24 cellular contexts compared by ENCODE assay signal in genomic region chr5:13809921-13810320, GRCh38.
"Had no signal": no experiment of that assay in that cellular context is flagged by ENCODE, and none has a peak within 500 bp of the region (broad histone marks: within the 10 kb centered on the region; RNA-seq: fewer than 3 reads in every experiment).

No MANE protein-coding gene starts in this region.

- ATAC-seq: activated CD4-positive, CD25-positive, alpha-beta regulatory T cell treated with anti-CD3 and anti-CD28 coated beads, Interleukin-2, amount 50 U/mL, for 24 hours; activated CD8-positive, alpha-beta T cell treated with anti-CD3 and anti-CD28 coated beads, Interleukin-2, amount 10 ng/mL, durations not matched to agents 7 days and 5 days; activated naive CD8-positive, alpha-beta T cell treated with anti-CD3 and anti-CD28 coated beads, Interleukin-2, amount 50 U/mL, for 24 hours; left ventricle myocardium superior; natural killer cell; pancreas; psoas muscle had no signal

- H3K27ac ChIP-seq: cardiac muscle cell, hepatocyte, pancreas, psoas muscle, right atrium auricular region, spleen, tibial nerve, uterus, VCaP had no signal

- FAIRE-seq: frontal cortex, pancreas had no signal

- H3K4me3 ChIP-seq: cardiac muscle cell, hepatocyte, pancreas, psoas muscle, right atrium auricular region, spleen, tibial nerve, uterus had no signal

- H3K79me2 ChIP-seq: hepatocyte had no signal

- H3K36me3 ChIP-seq: cardiac muscle cell, pancreas, right atrium auricular region, spleen, tibial nerve, uterus had no signal

- H3K4me3 Mint-ChIP-seq: activated CD4-positive, alpha-beta T cell treated with anti-CD3 and anti-CD28 coated beads, Interleukin-2, amount 10 ng/mL, durations not matched to agents 24 days and 14 days; activated CD8-positive, alpha-beta T cell treated with anti-CD3 and anti-CD28 coated beads, Interleukin-2, amount 10 ng/mL, durations not matched to agents 7 days and 5 days; activated naive CD8-positive, alpha-beta T cell treated with anti-CD3 and anti-CD28 coated beads, Interleukin-2, amount 50 U/mL, for 24 hours; activated T-helper 1 cell treated with anti-CD3 and anti-CD28 coated beads, Interleukin-12 subunit alpha, Interleukin-12 subunit beta, Interleukin-2, Interleukin-4 antibody, amounts not matched to agents 30 ng/mL and 10 ng/mL and 1 ng/mL, durations not matched to agents 14 hours and 24 hours and 36 hours; immature natural killer cell; natural killer cell; stimulated activated naive CD8-positive, alpha-beta T cell treated with anti-CD3 and anti-CD28 coated beads, Interleukin-15, Interleukin-2, amounts not matched to agents 100 ng/mL and 50 ng/mL, for 24 hours had no signal

- H3K27me3 ChIP-seq: cardiac muscle cell, hepatocyte, pancreas, right atrium auricular region, spleen, tibial nerve, uterus had no signal

- H3K4me1 Mint-ChIP-seq: activated CD4-positive, alpha-beta T cell treated with anti-CD3 and anti-CD28 coated beads, Interleukin-2, amount 10 ng/mL, durations not matched to agents 24 days and 14 days; activated naive CD8-positive, alpha-beta T cell treated with anti-CD3 and anti-CD28 coated beads, Interleukin-2, amount 50 U/mL, for 24 hours; immature natural killer cell; natural killer cell had no signal

- H3K36me3 Mint-ChIP-seq: immature natural killer cell had no signal

- H3K4me1 ChIP-seq: pancreas, psoas muscle, right atrium auricular region, spleen, tibial nerve, uterus had no signal

- H3K27me3 Mint-ChIP-seq: activated CD4-positive, alpha-beta T cell treated with anti-CD3 and anti-CD28 coated beads, Interleukin-2, amount 10 ng/mL, durations not matched to agents 24 days and 14 days; activated naive CD8-positive, alpha-beta T cell treated with anti-CD3 and anti-CD28 coated beads, Interleukin-2, amount 50 U/mL, for 24 hours; stimulated activated naive CD8-positive, alpha-beta T cell treated with anti-CD3 and anti-CD28 coated beads, Interleukin-15, Interleukin-2, amounts not matched to agents 100 ng/mL and 50 ng/mL, for 24 hours had no signal

- H3K9me3 ChIP-seq: pancreas, psoas muscle, right atrium auricular region, tibial nerve, uterus had no signal

- H3K4me2 ChIP-seq: hepatocyte had no signal

- H2AFZ ChIP-seq: hepatocyte had no signal

- H3K27ac Mint-ChIP-seq: activated CD4-positive, alpha-beta T cell treated with anti-CD3 and anti-CD28 coated beads, Interleukin-2, amount 10 ng/mL, durations not matched to agents 24 days and 14 days; activated CD8-positive, alpha-beta T cell treated with anti-CD3 and anti-CD28 coated beads, Interleukin-2, amount 10 ng/mL, durations not matched to agents 7 days and 5 days; activated naive CD8-positive, alpha-beta T cell treated with anti-CD3 and anti-CD28 coated beads, Interleukin-2, amount 50 U/mL, for 24 hours; activated T-helper 1 cell treated with anti-CD3 and anti-CD28 coated beads, Interleukin-12 subunit alpha, Interleukin-12 subunit beta, Interleukin-2, Interleukin-4 antibody, amounts not matched to agents 30 ng/mL and 10 ng/mL and 1 ng/mL, durations not matched to agents 14 hours and 24 hours and 36 hours; immature natural killer cell; natural killer cell; stimulated activated naive CD8-positive, alpha-beta T cell treated with anti-CD3 and anti-CD28 coated beads, Interleukin-15, Interleukin-2, amounts not matched to agents 100 ng/mL and 50 ng/mL, for 24 hours had no signal

- DNase-seq: activated CD4-positive, alpha-beta T cell treated with anti-CD3 and anti-CD28 coated beads, Interleukin-2, amount 10 ng/mL, durations not matched to agents 24 days and 14 days; activated CD8-positive, alpha-beta T cell treated with anti-CD3 and anti-CD28 coated beads, Interleukin-2, amount 10 ng/mL, durations not matched to agents 7 days and 5 days; activated gamma-delta T cell; activated naive CD4-positive, alpha-beta T cell treated with anti-CD3 and anti-CD28 coated beads, Interleukin-2, amount 50 U/mL, for 16 hours; activated naive CD8-positive, alpha-beta T cell treated with anti-CD3 and anti-CD28 coated beads, Interleukin-2, amount 50 U/mL, for 24 hours; glutamatergic neuron; immature natural killer cell; left ventricle myocardium superior; midbrain; natural killer cell; pancreas; psoas muscle; spleen; stimulated activated CD4-positive, alpha-beta T cell treated with anti-CD3 and anti-CD28 coated beads, Interleukin-4, amount 100 ng/mL, for 24 hours; uterus had no signal
